In the genomic region with DNA sequence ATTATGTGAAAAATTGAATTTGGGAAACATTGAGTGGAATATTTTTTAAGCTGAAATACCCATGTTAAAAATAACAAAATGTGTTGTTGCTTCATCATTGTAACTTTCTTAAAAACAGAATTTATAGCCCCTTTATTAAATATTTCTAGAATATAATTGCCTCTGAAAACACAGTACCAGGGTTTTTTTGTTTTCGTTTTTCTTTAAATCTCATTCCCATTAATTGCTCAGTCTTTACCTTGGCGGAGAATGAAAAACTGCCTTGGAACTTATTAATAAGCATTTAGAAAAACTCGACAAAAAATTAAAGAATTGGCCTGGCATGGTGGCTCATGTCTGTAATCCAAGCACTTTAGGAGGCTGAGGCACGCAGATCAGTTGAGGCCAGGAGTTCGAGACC, we compare ENCODE assay signal across 18 cellular contexts.
DNase-seq lines count a peak whose midpoint lies in the region; ATAC-seq and TF ChIP-seq lines count a peak whose summit lies in the region.
"Had no signal": no experiment of that assay in that cellular context is flagged by ENCODE, and none has a peak within 500 bp of the region (broad histone marks: within the 10 kb centered on the region; RNA-seq: fewer than 3 reads in every experiment).

No MANE protein-coding gene starts in this region.

- ATAC-seq in lower lobe of right lung (no peak), upper lobe of left lung (ENCODE audit: low FRiP score in 2 of 2) (no peak)
- ATAC-seq: CD8-positive, alpha-beta T cell; PC-3 had no signal

- TF ChIP-seq POLR2A in upper lobe of left lung (IDR thresholded peaks at IDR 0.05) (no peak), tibial nerve (IDR thresholded peaks at IDR 0.05) (no peak)

- peak overlapping the region; percentile 33; the same call in 1 of the 2 replicates for H3K27ac ChIP-seq in SJSA1
- H3K27ac ChIP-seq in coronary artery, result peak overlapping the region; percentile 78 to 88
- peak overlapping the region; percentile 47 for H3K27ac ChIP-seq in lower lobe of right lung
- peak overlapping the region; percentile 62 to 77 (median 68) for H3K27ac ChIP-seq in upper lobe of left lung
- peak overlapping the region in 1 of 4 donors; percentile 54 for H3K27ac ChIP-seq in tibial nerve
- H3K27ac ChIP-seq: BLaER1 treated with 17β-estradiol and CSF1 and Interleukin-3, amounts not matched to agents 10 nM and 100 nM; HL-60; RWPE1 had no signal

- H3K36me3 ChIP-seq in SJSA1, result no peaks in the 10 kb centered on the region
- H3K36me3 ChIP-seq in lower lobe of right lung, result no peaks in the 10 kb centered on the region
- no peaks in the 10 kb centered on the region for H3K36me3 ChIP-seq in upper lobe of left lung
- no peaks in the 10 kb centered on the region for H3K36me3 ChIP-seq in tibial nerve
- H3K36me3 ChIP-seq: BLaER1 treated with 17β-estradiol and CSF1 and Interleukin-3, amounts not matched to agents 10 nM and 100 nM had no signal

- no peak overlapping the region for H3K4me3 ChIP-seq in SJSA1
- H3K4me3 ChIP-seq in coronary artery, result no peak overlapping the region
- H3K4me3 ChIP-seq in lower lobe of right lung, result no peak overlapping the region
- no peak overlapping the region for H3K4me3 ChIP-seq in upper lobe of left lung
- no peak overlapping the region for H3K4me3 ChIP-seq in tibial nerve
- H3K4me3 ChIP-seq: BLaER1 treated with 17β-estradiol and CSF1 and Interleukin-3, amounts not matched to agents 10 nM and 100 nM had no signal

- intact Hi-C loops in lower lobe of right lung (cut with DNase I), result no loop called here

- TF ChIP-seq EP300 in upper lobe of left lung (IDR thresholded peaks at IDR 0.05) (no peak), tibial nerve (IDR thresholded peaks at IDR 0.05) (no peak)

- TF ChIP-seq CTCF in coronary artery (IDR thresholded peaks at IDR 0.05) (no peak), lower lobe of right lung (IDR thresholded peaks at IDR 0.05) (no peak), upper lobe of left lung (IDR thresholded peaks at IDR 0.05) (no peak), tibial nerve (IDR thresholded peaks at IDR 0.05) (no peak)

- H3K4me1 ChIP-seq in SJSA1 (replicated peaks) (peaks cover 76% of the 10 kb centered on the region), lower lobe of right lung (peaks cover 38% of the 10 kb centered on the region), upper lobe of left lung (peaks cover 19 to 52% (median 38%) of the 10 kb centered on the region in 4 donors), tibial nerve (peaks cover 0 to 60% (median 17%) of the 10 kb centered on the region in 4 donors)

- DNase-seq in SJSA1 (ENCODE audit: low read depth in 1 of 2, low spot score in 2 of 2), result no peak
- no peak for DNase-seq in coronary artery (ENCODE audit: low spot score)
- DNase-seq in lower lobe of right lung, result no peak
- no peak for DNase-seq in upper lobe of left lung
- no peak for DNase-seq in tibial nerve (ENCODE audit: low spot score in 2 of 2)
- DNase-seq in HK-2 (ENCODE audit: unreplicated experiment), result no peak
- DNase-seq in ecto neural progenitor cell (ENCODE audit: low spot score), result no peak
- DNase-seq: Calu3; CD8-positive, alpha-beta T cell; GOT3; Karpas-422; NCI-H1436; NCI-H1930; NCI-H526; PC-3 had no signal

- WGBS in upper lobe of left lung, 2 donors, result 84 to 94% methylated on average over 5 of the region's 5 CpGs
- 91% methylated on average over 5 of the region's 5 CpGs for WGBS in tibial nerve, 2 donors

- H3K27me3 ChIP-seq in SJSA1 (replicated peaks), result no peaks in the 10 kb centered on the region
- H3K27me3 ChIP-seq in lower lobe of right lung (ENCODE audit: low read depth), result no peaks in the 10 kb centered on the region
- no peaks in the 10 kb centered on the region for H3K27me3 ChIP-seq in upper lobe of left lung
- H3K27me3 ChIP-seq in tibial nerve, result no peaks in the 10 kb centered on the region
- H3K27me3 ChIP-seq: BLaER1 treated with 17β-estradiol and CSF1 and Interleukin-3, amounts not matched to agents 10 nM and 100 nM had no signal

- H3K9me3 ChIP-seq in SJSA1 (replicated peaks), result no peaks in the 10 kb centered on the region
- H3K9me3 ChIP-seq in lower lobe of right lung, result no peaks in the 10 kb centered on the region
- H3K9me3 ChIP-seq in upper lobe of left lung, result no peaks in the 10 kb centered on the region
- H3K9me3 ChIP-seq in tibial nerve, result no peaks in the 10 kb centered on the region
- H3K9me3 ChIP-seq: BLaER1 treated with 17β-estradiol and CSF1 and Interleukin-3, amounts not matched to agents 10 nM and 100 nM had no signal
